Comparison of ENCODE assay signal across 7 cellular contexts in the genomic region with DNA sequence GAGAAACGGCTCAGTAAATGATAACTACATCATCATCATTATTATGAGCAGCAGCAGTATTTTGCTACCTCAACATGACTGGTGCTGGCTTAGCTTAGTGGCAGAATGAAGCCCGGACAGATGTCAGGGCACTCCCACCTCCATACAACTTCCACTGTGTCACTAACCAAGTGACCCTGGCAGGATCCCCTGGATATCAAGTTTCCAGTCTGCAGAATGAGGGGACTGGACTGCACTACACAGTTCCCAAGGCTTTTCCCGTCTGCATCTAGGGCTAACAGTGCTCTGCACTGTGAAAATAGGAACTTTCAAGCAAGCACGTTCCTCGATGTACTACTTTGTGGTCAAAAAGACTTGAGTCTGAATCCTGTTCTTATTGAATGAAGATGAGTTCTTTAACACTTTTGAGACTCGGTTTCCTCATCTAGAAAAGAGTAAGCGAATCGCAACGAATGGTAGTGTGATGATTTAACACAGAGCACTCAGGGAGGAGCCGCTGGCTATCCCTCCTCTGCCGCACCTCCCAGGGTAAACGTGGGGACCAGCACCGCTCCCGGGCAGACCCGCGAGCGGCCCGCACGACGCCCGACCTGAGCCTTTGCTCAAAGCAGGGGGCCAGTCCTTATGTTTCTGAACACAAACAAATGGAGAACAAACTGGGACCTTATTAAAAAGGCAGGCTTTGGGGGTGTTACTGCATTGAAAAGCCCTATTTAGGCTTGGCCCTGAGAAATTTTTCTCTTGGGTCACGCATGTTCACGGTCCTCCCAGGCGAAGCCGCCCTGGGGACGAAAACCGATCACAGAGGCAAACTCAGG. TPM values are rescaled to one million over a fixed set of nuclear protein-coding genes. Genes with fewer than 3 reads are reported as not detected.
DNase-seq lines count a peak whose midpoint lies in the region; ATAC-seq, FAIRE-seq and TF ChIP-seq lines count a peak whose summit lies in the region.

No MANE protein-coding gene starts in this region.

- FAIRE-seq in H54 (lab: Jason Lieb, UNC): no peak

- no peaks in the 10 kb centered on the region for H3K36me3 ChIP-seq in PC-9 (ENCODE audit: low read depth)
- H3K36me3 ChIP-seq in effector memory CD4-positive, alpha-beta T cell (ENCODE audit: control insufficient read depth, insufficient read depth, low read length): no peaks in the 10 kb centered on the region

- H2AFZ ChIP-seq in PC-9: peak overlapping the region; percentile 72; the same call in 1 of the 2 replicates

- no peaks in the 10 kb centered on the region for H4K20me1 ChIP-seq in PC-9 (ENCODE audit: insufficient read depth)

- CTCF ChIA-PET in PC-9 (lab: Charles Lee): no interaction called here

- peak overlapping the region; percentile 85 to 94 (median 90) for H3K4me3 Mint-ChIP-seq in naive B cell

- POLR2A ChIA-PET in PC-9 (lab: Charles Lee; ENCODE audit: unreplicated experiment): no interaction called here

- no peaks in the 10 kb centered on the region for H3K27me3 ChIP-seq in PC-9 (ENCODE audit: insufficient read depth, low read depth)
- H3K27me3 ChIP-seq in effector memory CD4-positive, alpha-beta T cell (replicated peaks; ENCODE audit: control insufficient read depth, insufficient read depth, low read length, poor library complexity, severe bottlenecking): no peaks in the 10 kb centered on the region

- no peaks in the 10 kb centered on the region for H3F3A ChIP-seq in PC-9 (ENCODE audit: insufficient read depth, low read depth)

- ATAC-seq in GM21576 (IDR thresholded peaks at IDR 0.05; ENCODE audit: unreplicated experiment): peak; percentile 8
- peak; percentile 2 to 5 for ATAC-seq in naive B cell (ENCODE audit: low read depth in 2 of 2)

- no peaks in the 10 kb centered on the region for H3K9me3 Mint-ChIP-seq in naive B cell

- peak overlapping the region; percentile 76 for H3K4me2 ChIP-seq in PC-9

- TF ChIP-seq POLR2A in H54 (IDR thresholded peaks at IDR 0.05; ENCODE audit: low read depth, low read length): no peak

- H3K4me3 ChIP-seq in PC-9: peak overlapping the region; percentile 64
- peak overlapping the region; percentile 62 for H3K4me3 ChIP-seq in effector memory CD4-positive, alpha-beta T cell (ENCODE audit: insufficient read depth, low read depth, low read length, poor library complexity, severe bottlenecking)

- TF ChIP-seq CTCF in PC-9 (conservative IDR thresholded peaks at IDR 0.05): no peak

- no peak for DNase-seq in PC-9
- no peak for DNase-seq in effector memory CD4-positive, alpha-beta T cell
- DNase-seq in naive B cell: peak; percentile 26
- no peak for DNase-seq in NCI-H2171 treated with DMSO at 0.1 percent for 48 hours (lab: John Stamatoyannopoulos, UW)
- DNase-seq in activated effector memory CD4-positive, alpha-beta T cell treated with Interleukin-2 at 50 U/mL for 16 hours: no peak
- no peak for DNase-seq in H54 (ENCODE audit: insufficient read length, low spot score)

- H3K4me1 Mint-ChIP-seq in naive B cell: peaks cover 11 to 21% (median 18%) of the 10 kb centered on the region in 3 donors

- intact Hi-C loops in PC-9 (cut with micrococcal nuclease; ENCODE audit: unreplicated experiment): loop anchor here (2.0 to 10.0 kb wide), 2 partner anchors 112 to 184 kb away; a partner anchor contains a TSS

- H3K27ac ChIP-seq in PC-9: no peak overlapping the region
- H3K27ac ChIP-seq in effector memory CD4-positive, alpha-beta T cell (ENCODE audit: insufficient read depth, low read length, poor library complexity, severe bottlenecking): no peak overlapping the region

- BruUV-seq in PC-9 (replicated peaks; lab: Mats Ljungman, UMichigan): TSS peak; percentile 35

- H3K27me3 Mint-ChIP-seq in naive B cell: peaks cover 5 to 17% (median 6%) of the 10 kb centered on the region in 3 donors

- H3K79me2 ChIP-seq in PC-9 (ENCODE audit: low read depth): no peaks in the 10 kb centered on the region

- H3K9me2 ChIP-seq in PC-9 (ENCODE audit: insufficient read depth): no peaks in the 10 kb centered on the region

- no peaks in the 10 kb centered on the region for H3K9me3 ChIP-seq in PC-9 (ENCODE audit: insufficient read depth, low read depth)
- no peaks in the 10 kb centered on the region for H3K9me3 ChIP-seq in effector memory CD4-positive, alpha-beta T cell (ENCODE audit: control insufficient read depth, low read length)

- no peaks in the 10 kb centered on the region for H3K4me1 ChIP-seq in PC-9 (replicated peaks; ENCODE audit: insufficient read depth)
- H3K4me1 ChIP-seq in effector memory CD4-positive, alpha-beta T cell (ENCODE audit: control insufficient read depth, insufficient read depth, low read length, poor library complexity, severe bottlenecking): peaks cover 10% of the 10 kb centered on the region

- no peaks in the 10 kb centered on the region for H3K36me3 Mint-ChIP-seq in naive B cell

- peak overlapping the region in 5 of 6 donors; percentile 25 to 94 (median 65) for H3K27ac Mint-ChIP-seq in naive B cell

RNA-seq across cellular contexts. Expression of a gene that starts 0.9 kb away (rescaled TPM):
- 6.6 and 7.2 TPM in 2 replicates for total RNA-seq in PC-9 (2021)
- polyA plus RNA-seq in naive B cell (ENCODE audit: low read depth in 6 of 6): 1 to 10 TPM in 2 of 6 donors, under 1 TPM in 3, not detected in 1; 0.17 to 1.7 (median 0.80) TPM
